8 cellular contexts compared by ENCODE assay signal in genomic region chr18:10490401-10491289, GRCh38. TPM values are rescaled to one million over a fixed set of nuclear protein-coding genes. Genes with fewer than 3 reads are reported as not detected.
DNase-seq lines count a peak whose midpoint lies in the region; ATAC-seq and TF ChIP-seq lines count a peak whose summit lies in the region.

No MANE protein-coding gene starts in this region.

- H3K36me3 ChIP-seq in OCI-LY1 (ENCODE audit: insufficient read depth, low read length): no peaks in the 10 kb centered on the region

- peak; percentile 98 for ATAC-seq in HG02798 (IDR thresholded peaks at IDR 0.05; ENCODE audit: poor library complexity, unreplicated experiment)
- peak; percentile 100 for ATAC-seq in activated T-cell treated with anti-CD3 and anti-CD28 coated beads, Interleukin-2, amount 50 U/mL, for 72 hours (replicated peaks in 1 of 2)

- no peaks in the 10 kb centered on the region for H3K9me3 Mint-ChIP-seq in activated T-cell treated with anti-CD3 and anti-CD28 coated beads, Interleukin-2, amount 50 U/mL, for 72 hours

- H3K9ac ChIP-seq in OCI-LY1 (ENCODE audit: low read length): peak overlapping the region; percentile 4; the same call in 1 of the 2 replicates

- no peaks in the 10 kb centered on the region for H3K9me3 ChIP-seq in OCI-LY1 (ENCODE audit: low read length)

- no peaks in the 10 kb centered on the region for H3K36me3 Mint-ChIP-seq in activated T-cell treated with anti-CD3 and anti-CD28 coated beads, Interleukin-2, amount 50 U/mL, for 72 hours (ENCODE audit: insufficient read depth in 2 of 2)

- no peaks in the 10 kb centered on the region for H3K27me3 Mint-ChIP-seq in activated T-cell treated with anti-CD3 and anti-CD28 coated beads, Interleukin-2, amount 50 U/mL, for 72 hours (ENCODE audit: low read depth)

- H3K4me1 Mint-ChIP-seq in activated T-cell treated with anti-CD3 and anti-CD28 coated beads, Interleukin-2, amount 50 U/mL, for 72 hours (ENCODE audit: low read depth): peaks cover 12% of the 10 kb centered on the region

- no peak overlapping the region; the same call in 1 of the 2 replicates for H3K4me2 ChIP-seq in OCI-LY1 (ENCODE audit: low read length)

- H3F3A ChIP-seq in OCI-LY1 (ENCODE audit: insufficient read depth, low read length): no peaks in the 10 kb centered on the region

- H4K20me1 ChIP-seq in OCI-LY1 (ENCODE audit: insufficient read depth, low read length): no peaks in the 10 kb centered on the region

- peak overlapping the region; percentile 21 for H2AFZ ChIP-seq in OCI-LY1 (ENCODE audit: low read length)

- H3K27me3 ChIP-seq in OCI-LY1 (ENCODE audit: insufficient read depth, low read length): no peaks in the 10 kb centered on the region

- no peaks in the 10 kb centered on the region for H3K9me2 ChIP-seq in OCI-LY1 (ENCODE audit: low read depth, low read length)

- peak; percentile 99 for TF ChIP-seq CTCF in OCI-LY1 (IDR thresholded peaks at IDR 0.05; ENCODE audit: low read length)

- H3K4me3 ChIP-seq in OCI-LY1 (ENCODE audit: low read depth, low read length, poor library complexity, severe bottlenecking): no peak overlapping the region

- no peaks in the 10 kb centered on the region for H3K79me2 ChIP-seq in OCI-LY1 (ENCODE audit: insufficient read depth, low read length)

- peaks cover 44% of the 10 kb centered on the region for H3K4me1 ChIP-seq in OCI-LY1 (ENCODE audit: insufficient read depth, low read length, severe bottlenecking)

- H3K4me3 Mint-ChIP-seq in activated T-cell treated with anti-CD3 and anti-CD28 coated beads, Interleukin-2, amount 50 U/mL, for 72 hours: no peak overlapping the region

- peak overlapping the region; percentile 54 for H3K27ac ChIP-seq in OCI-LY1 (ENCODE audit: low read depth, low read length, poor library complexity, severe bottlenecking)

- H3K27ac Mint-ChIP-seq in activated T-cell treated with anti-CD3 and anti-CD28 coated beads, Interleukin-2, amount 50 U/mL, for 72 hours: no peak overlapping the region

- DNase-seq in NCI-H526 (lab: John Stamatoyannopoulos, UW): peak; percentile 6 to 70
- no peak for DNase-seq in NCI-H526 treated with DMSO at 0.1 percent for 48 hours (lab: John Stamatoyannopoulos, UW)
- peak; percentile 73 to 82 for DNase-seq in activated T-cell treated with anti-CD3 and anti-CD28 coated beads, Interleukin-2, amount 50 U/mL, for 72 hours
- DNase-seq in myocyte (ENCODE audit: low read depth): peak; percentile 53
- no peak for DNase-seq in NCI-H2171 (lab: John Stamatoyannopoulos, UW)
- no peak for DNase-seq in NCI-H128 (lab: John Stamatoyannopoulos, UW; ENCODE audit: unreplicated experiment)

RNA-seq across cellular contexts. Expression of gene NAPG, which starts 35.2 kb away (rescaled TPM):
- total RNA-seq in activated T-cell treated with anti-CD3 and anti-CD28 coated beads, Interleukin-2, amount 50 U/mL, for 72 hours: 10 to 100 TPM; 36.5 to 37.9 TPM
- 34.0 and 39.3 TPM in 2 replicates for total RNA-seq in myocyte
- polyA plus RNA-seq in myocyte (2012): 17.4 TPM

RNA-seq across cellular contexts. Expression of gene APCDD1, which starts 36.2 kb away (rescaled TPM):
- not detected for total RNA-seq in activated T-cell treated with anti-CD3 and anti-CD28 coated beads, Interleukin-2, amount 50 U/mL, for 72 hours
- 0.91 and 2.5 TPM in 2 replicates for total RNA-seq in myocyte
- 6.0 TPM for polyA plus RNA-seq in myocyte (2012)

Comparison
In these comparisons a context has a peak if more than half of its experiments do, and no peak if none do; other contexts are left out.
1. DNase-seq: peak in NCI-H526 (2 of 2), activated T-cell treated with anti-CD3 and anti-CD28 coated beads, Interleukin-2, amount 50 U/mL, for 72 hours (2 of 2) and myocyte (single experiment); none in NCI-H526 treated with DMSO at 0.1 percent for 48 hours (single experiment), NCI-H2171 (single experiment) and NCI-H128 (single experiment).